8 cellular contexts compared by ENCODE assay signal in the genomic region with DNA sequence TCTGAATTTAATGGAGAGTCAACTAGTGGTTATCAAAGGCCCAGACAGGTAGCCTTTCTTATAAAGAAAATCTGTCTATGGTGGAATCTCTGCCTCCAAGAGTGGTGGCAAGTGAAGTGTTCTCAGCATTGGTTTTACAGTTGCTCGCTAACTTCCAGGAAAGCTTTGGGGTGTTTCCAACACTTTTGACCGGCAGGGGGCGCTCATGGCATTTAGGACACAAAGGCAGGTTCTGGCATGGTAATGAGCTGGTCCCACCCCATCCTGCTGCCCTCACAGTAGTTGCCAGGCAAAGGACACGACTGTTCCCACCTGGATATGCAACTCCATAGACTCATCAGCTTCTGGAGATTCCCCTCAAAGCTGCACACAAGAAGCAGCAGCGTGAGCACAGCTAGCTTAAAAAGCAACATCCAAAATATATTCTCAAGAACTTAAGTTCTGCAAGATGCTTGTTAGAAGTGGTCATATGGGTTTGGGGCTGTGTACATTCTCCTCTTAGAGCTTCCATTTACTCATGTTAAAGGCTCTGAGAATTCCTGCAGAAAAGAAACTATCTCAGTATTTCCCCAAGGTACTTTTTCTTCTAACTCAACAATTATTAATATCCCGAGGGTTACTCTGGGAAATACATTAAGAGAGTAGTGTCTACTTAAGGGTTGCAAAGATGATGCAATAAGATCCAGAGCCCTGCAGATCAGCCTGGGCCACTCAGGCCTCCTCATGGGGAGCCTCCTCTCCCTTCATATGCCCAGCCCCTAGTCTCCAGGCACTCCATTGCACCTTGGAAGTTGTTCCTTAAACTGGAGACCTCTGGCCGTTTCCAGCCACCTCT. TPM values are rescaled to one million over a fixed set of nuclear protein-coding genes. Genes with fewer than 3 reads are reported as not detected.
DNase-seq lines count a peak whose midpoint lies in the region; ATAC-seq and TF ChIP-seq lines count a peak whose summit lies in the region.

No MANE protein-coding gene starts in this region.

- H3K27me3 ChIP-seq in parathyroid adenoma (ENCODE audit: control insufficient read depth, insufficient read depth, low read length) (no peaks in the 10 kb centered on the region), upper lobe of left lung (no peaks in the 10 kb centered on the region)

- no peak overlapping the region for H2AFZ ChIP-seq in parathyroid adenoma

- ATAC-seq in upper lobe of left lung (ENCODE audit: low FRiP score in 2 of 2) (peak; percentile 74 to 81), GM21619 (IDR thresholded peaks at IDR 0.05; ENCODE audit: unreplicated experiment) (no peak)

- peak; percentile 74 for DNase-seq in NCI-H1105 (lab: John Stamatoyannopoulos, UW)
- DNase-seq in SK-N-DZ (ENCODE audit: low spot score) = peak; percentile 78
- peak; percentile 91 for DNase-seq in activated naive CD4-positive, alpha-beta T cell treated with Interleukin-2 at 50 U/mL for 16 hours
- DNase-seq in glomerular endothelial cell (ENCODE audit: extremely low read depth, low read depth, low spot score) = peak; percentile 55
- DNase-seq in upper lobe of left lung = peak in 1 of 2 donors; percentile 91

- H3K36me3 ChIP-seq in parathyroid adenoma (ENCODE audit: control insufficient read depth, insufficient read depth, low read length) (no peaks in the 10 kb centered on the region), upper lobe of left lung (no peaks in the 10 kb centered on the region)

- no peak for TF ChIP-seq EP300 in upper lobe of left lung (IDR thresholded peaks at IDR 0.05)

- no peak for TF ChIP-seq POLR2A in upper lobe of left lung (IDR thresholded peaks at IDR 0.05)

- TF ChIP-seq CTCF in GM12872 (IDR thresholded peaks at IDR 0.05; ENCODE audit: insufficient read depth, low read depth, low read length) (peak; percentile 84), parathyroid adenoma (IDR thresholded peaks at IDR 0.05) (peak; percentile 90), upper lobe of left lung (IDR thresholded peaks at IDR 0.05) (peak; percentile 81 to 87 (median 83))

- H3K4me1 ChIP-seq in parathyroid adenoma = no peaks in the 10 kb centered on the region
- peaks cover 0 to 18% (median 5%) of the 10 kb centered on the region in 4 donors for H3K4me1 ChIP-seq in upper lobe of left lung

- no peak overlapping the region for H3K4me3 ChIP-seq in parathyroid adenoma (ENCODE audit: low read depth, low read length)
- H3K4me3 ChIP-seq in upper lobe of left lung = no peak overlapping the region

- WGBS in upper lobe of left lung, 2 donors = 28 to 29% methylated on average over 6 to 7 of the region's 7 CpGs

- H3K9ac ChIP-seq in parathyroid adenoma = no peak overlapping the region

- no peak overlapping the region for H3K4me2 ChIP-seq in parathyroid adenoma (ENCODE audit: low read length)

- H3K27ac ChIP-seq in parathyroid adenoma (no peak overlapping the region), upper lobe of left lung (no peak overlapping the region)

- H3K9me3 ChIP-seq in parathyroid adenoma (ENCODE audit: control insufficient read depth, low read length) (no peaks in the 10 kb centered on the region), upper lobe of left lung (no peaks in the 10 kb centered on the region)

- peaks cover 2% of the 10 kb centered on the region for H3K79me2 ChIP-seq in parathyroid adenoma

RNA-seq across cellular contexts. Expression of a gene that starts 14.8 kb away (rescaled TPM):
- not detected in 2 replicates for polyA plus RNA-seq in SK-N-DZ (2014; cell fraction: cytosol; rRNA removed)
- polyA plus RNA-seq in SK-N-DZ (2014; cell fraction: nucleus; rRNA removed) = not detected in 2 replicates
- total RNA-seq in glomerular endothelial cell = not detected in 2 replicates
- under 1 TPM in 2 of 6 donors, not detected in 4; 0.07 to 0.11 TPM for total RNA-seq in upper lobe of left lung

RNA-seq across cellular contexts. Expression of a gene that starts 20.6 kb away (rescaled TPM):
- 49.6 and 54.2 TPM in 2 replicates for polyA plus RNA-seq in SK-N-DZ (2014; cell fraction: cytosol; rRNA removed)
- polyA plus RNA-seq in SK-N-DZ (2014; cell fraction: nucleus; rRNA removed) = 75.1 and 106 TPM in 2 replicates
- total RNA-seq in glomerular endothelial cell (72.8 and 98.4 TPM in 2 replicates), upper lobe of left lung (10 to 100 TPM; 81.0 to 95.3 (median 83.1) TPM)
